Comparison of ENCODE assay signal across 35 cellular contexts in the genomic region with DNA sequence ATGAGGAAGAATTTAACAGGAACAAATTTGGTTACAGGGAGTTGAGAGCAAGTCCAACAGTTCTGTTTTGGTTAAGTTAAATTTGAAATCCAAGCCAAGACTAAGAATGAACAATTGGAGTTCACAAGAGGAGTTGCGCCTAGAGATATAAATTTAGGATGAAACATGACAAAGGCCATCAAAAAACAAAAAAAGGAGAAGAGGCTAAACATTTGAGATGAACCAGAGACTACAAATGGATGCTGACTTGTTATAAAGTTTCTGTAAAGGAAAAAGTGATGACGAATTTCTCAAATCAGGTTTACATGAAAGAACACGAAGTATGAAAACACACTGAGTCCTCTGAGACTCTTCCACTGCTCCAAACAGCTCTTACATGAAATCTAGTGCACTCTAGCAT.
"Had no signal": no experiment of that assay in that cellular context is flagged by ENCODE, and none has a peak within 500 bp of the region (broad histone marks: within the 10 kb centered on the region; RNA-seq: fewer than 3 reads in every experiment).

No MANE protein-coding gene starts in this region.

- H3K27ac Mint-ChIP-seq: activated CD4-positive, alpha-beta memory T cell treated with anti-CD3 and anti-CD28 coated beads, Interleukin-2, amount 10 ng/mL, durations not matched to agents 7 days and 5 days; activated CD4-positive, alpha-beta T cell treated with anti-CD3 and anti-CD28 coated beads for 36 hours; activated CD4-positive, alpha-beta T cell treated with anti-CD3 and anti-CD28 coated beads, Interleukin-2, amount 10 ng/mL, durations not matched to agents 7 days and 5 days; activated CD8-positive, alpha-beta memory T cell treated with anti-CD3 and anti-CD28 coated beads, Interleukin-2, amount 10 ng/mL, durations not matched to agents 7 days and 5 days; activated CD8-positive, alpha-beta T cell treated with anti-CD3 and anti-CD28 coated beads, Interleukin-2, amount 10 ng/mL, durations not matched to agents 7 days and 5 days; activated naive CD4-positive, alpha-beta T cell treated with anti-CD3 and anti-CD28 coated beads, Interleukin-2, amount 10 ng/mL, durations not matched to agents 7 days and 5 days; activated naive CD4-positive, alpha-beta T cell treated with anti-CD3 and anti-CD28 coated beads, Interleukin-2, amount 50 U/mL, for 24 hours; activated naive CD8-positive, alpha-beta T cell; activated naive CD8-positive, alpha-beta T cell treated with anti-CD3 and anti-CD28 coated beads, Interleukin-2, amount 10 ng/mL, durations not matched to agents 7 days and 5 days; activated naive CD8-positive, alpha-beta T cell treated with anti-CD3 and anti-CD28 coated beads, Interleukin-2, amount 50 U/mL, for 24 hours; activated T-cell treated with anti-CD3 and anti-CD28 coated beads, Interleukin-2, amount 50 U/mL, for 24 hours; activated T-helper 2 cell treated with anti-CD3 and anti-CD28 coated beads, Interferon-gamma antibody, Interleukin-2, Interleukin-4, amounts not matched to agents 10 μg/mL and 5 μg/mL and 100 μg/mL, durations not matched to agents 14 hours and 24 hours and 36 hours; brain; T-cell; T-helper 17 cell had no signal

- H3K9me3 ChIP-seq: ascending aorta had no signal

- H3K27ac ChIP-seq: ascending aorta, cardiac muscle cell, VCaP had no signal

- H3K4me1 ChIP-seq: ascending aorta had no signal

- H3K27me3 Mint-ChIP-seq: activated CD4-positive, alpha-beta memory T cell treated with anti-CD3 and anti-CD28 coated beads, Interleukin-2, amount 10 ng/mL, durations not matched to agents 7 days and 5 days; activated CD4-positive, alpha-beta T cell treated with anti-CD3 and anti-CD28 coated beads for 36 hours; activated CD4-positive, alpha-beta T cell treated with anti-CD3 and anti-CD28 coated beads, Interleukin-2, amount 10 ng/mL, durations not matched to agents 7 days and 5 days; activated CD8-positive, alpha-beta memory T cell treated with anti-CD3 and anti-CD28 coated beads, Interleukin-2, amount 10 ng/mL, durations not matched to agents 7 days and 5 days; activated naive CD4-positive, alpha-beta T cell treated with anti-CD3 and anti-CD28 coated beads, Interleukin-2, amount 10 ng/mL, durations not matched to agents 7 days and 5 days; activated naive CD4-positive, alpha-beta T cell treated with anti-CD3 and anti-CD28 coated beads, Interleukin-2, amount 50 U/mL, for 24 hours; activated naive CD8-positive, alpha-beta T cell; activated naive CD8-positive, alpha-beta T cell treated with anti-CD3 and anti-CD28 coated beads, Interleukin-2, amount 10 ng/mL, durations not matched to agents 7 days and 5 days; activated naive CD8-positive, alpha-beta T cell treated with anti-CD3 and anti-CD28 coated beads, Interleukin-2, amount 50 U/mL, for 24 hours; activated T-cell treated with anti-CD3 and anti-CD28 coated beads, Interleukin-2, amount 50 U/mL, for 24 hours; central memory CD8-positive, alpha-beta T cell; T-cell; T-helper 17 cell had no signal

- DNase-seq: activated CD4-positive, alpha-beta memory T cell treated with anti-CD3 and anti-CD28 coated beads, Interleukin-2, amount 10 ng/mL, durations not matched to agents 7 days and 5 days; activated CD4-positive, alpha-beta T cell treated with anti-CD3 and anti-CD28 coated beads for 1 hour; activated CD4-positive, alpha-beta T cell treated with anti-CD3 and anti-CD28 coated beads for 36 hours; activated CD4-positive, alpha-beta T cell treated with anti-CD3 and anti-CD28 coated beads for 48 hours; activated CD4-positive, alpha-beta T cell treated with anti-CD3 and anti-CD28 coated beads, Interleukin-2, amount 10 ng/mL, durations not matched to agents 7 days and 5 days; activated CD4-positive, alpha-beta T cell treated with anti-CD3 and anti-CD28 coated beads, Interleukin-2, amount 50 U/mL, for 48 hours; activated CD4-positive, CD25-positive, alpha-beta regulatory T cell; activated CD8-positive, alpha-beta memory T cell treated with anti-CD3 and anti-CD28 coated beads for 24 hours; activated CD8-positive, alpha-beta memory T cell treated with anti-CD3 and anti-CD28 coated beads, Interleukin-2, amount 10 ng/mL, durations not matched to agents 7 days and 5 days; activated CD8-positive, alpha-beta memory T cell treated with anti-CD3 and anti-CD28 coated beads, Interleukin-2, amount 50 U/mL, for 48 hours; activated CD8-positive, alpha-beta T cell treated with anti-CD3 and anti-CD28 coated beads, Interleukin-2, amount 10 ng/mL, durations not matched to agents 7 days and 5 days; activated effector memory CD4-positive, alpha-beta T cell treated with Interleukin-2 at 50 U/mL for 16 hours; activated gamma-delta T cell; activated naive CD4-positive, alpha-beta T cell treated with anti-CD3 and anti-CD28 coated beads, Interleukin-2, amount 10 ng/mL, durations not matched to agents 7 days and 5 days; activated naive CD4-positive, alpha-beta T cell treated with Interleukin-2 at 50 U/mL for 16 hours; activated naive CD8-positive, alpha-beta T cell treated with anti-CD3 and anti-CD28 coated beads, Interleukin-2, amount 10 ng/mL, durations not matched to agents 7 days and 5 days; activated naive CD8-positive, alpha-beta T cell treated with anti-CD3 and anti-CD28 coated beads, Interleukin-2, amount 50 U/mL, for 24 hours; activated T-cell treated with anti-CD3 and anti-CD28 coated beads, Interleukin-2, amount 50 U/mL, for 24 hours; activated T-cell treated with anti-CD3 and anti-CD28 coated beads, Interleukin-2, amount 50 U/mL, for 48 hours; amygdala; anterior cingulate cortex; caudate nucleus; cerebellar nuclear complex; T-cell; T-helper 17 cell; T1000 had no signal

- H3K36me3 ChIP-seq: ascending aorta, cardiac muscle cell had no signal

- H3K4me3 ChIP-seq: ascending aorta, cardiac muscle cell had no signal

- H3K9me3 Mint-ChIP-seq: activated CD4-positive, alpha-beta memory T cell treated with anti-CD3 and anti-CD28 coated beads, Interleukin-2, amount 10 ng/mL, durations not matched to agents 7 days and 5 days; activated CD4-positive, alpha-beta T cell treated with anti-CD3 and anti-CD28 coated beads, Interleukin-2, amount 10 ng/mL, durations not matched to agents 7 days and 5 days; activated naive CD4-positive, alpha-beta T cell treated with anti-CD3 and anti-CD28 coated beads, Interleukin-2, amount 10 ng/mL, durations not matched to agents 7 days and 5 days; activated naive CD4-positive, alpha-beta T cell treated with anti-CD3 and anti-CD28 coated beads, Interleukin-2, amount 50 U/mL, for 24 hours; activated naive CD8-positive, alpha-beta T cell treated with anti-CD3 and anti-CD28 coated beads, Interleukin-2, amount 10 ng/mL, durations not matched to agents 7 days and 5 days; activated naive CD8-positive, alpha-beta T cell treated with anti-CD3 and anti-CD28 coated beads, Interleukin-2, amount 50 U/mL, for 24 hours; activated T-cell treated with anti-CD3 and anti-CD28 coated beads, Interleukin-2, amount 50 U/mL, for 24 hours; activated T-helper 2 cell treated with anti-CD3 and anti-CD28 coated beads, Interferon-gamma antibody, Interleukin-2, Interleukin-4, amounts not matched to agents 10 μg/mL and 5 μg/mL and 100 μg/mL, durations not matched to agents 14 hours and 24 hours and 36 hours; brain; central memory CD8-positive, alpha-beta T cell; T-cell had no signal

- H3K36me3 Mint-ChIP-seq: activated CD8-positive, alpha-beta memory T cell treated with anti-CD3 and anti-CD28 coated beads, Interleukin-2, amount 10 ng/mL, durations not matched to agents 7 days and 5 days; activated naive CD4-positive, alpha-beta T cell treated with anti-CD3 and anti-CD28 coated beads, Interleukin-2, amount 10 ng/mL, durations not matched to agents 7 days and 5 days had no signal

- ATAC-seq: activated CD4-positive, alpha-beta T cell treated with anti-CD3 and anti-CD28 coated beads for 36 hours; activated CD4-positive, CD25-positive, alpha-beta regulatory T cell treated with anti-CD3 and anti-CD28 coated beads, Interleukin-2, amount 50 U/mL, for 24 hours; activated CD8-positive, alpha-beta memory T cell treated with anti-CD3 and anti-CD28 coated beads, Interleukin-2, amount 10 ng/mL, durations not matched to agents 7 days and 5 days; activated CD8-positive, alpha-beta T cell treated with anti-CD3 and anti-CD28 coated beads, Interleukin-2, amount 10 ng/mL, durations not matched to agents 7 days and 5 days; activated naive CD8-positive, alpha-beta T cell treated with anti-CD3 and anti-CD28 coated beads, Interleukin-2, amount 50 U/mL, for 24 hours; T-cell; T-helper 17 cell had no signal

- H3K27me3 ChIP-seq: ascending aorta, cardiac muscle cell had no signal

- H3K4me3 Mint-ChIP-seq: activated CD4-positive, alpha-beta memory T cell treated with anti-CD3 and anti-CD28 coated beads, Interleukin-2, amount 10 ng/mL, durations not matched to agents 7 days and 5 days; activated CD4-positive, alpha-beta T cell treated with anti-CD3 and anti-CD28 coated beads for 36 hours; activated CD4-positive, alpha-beta T cell treated with anti-CD3 and anti-CD28 coated beads, Interleukin-2, amount 10 ng/mL, durations not matched to agents 7 days and 5 days; activated CD8-positive, alpha-beta memory T cell treated with anti-CD3 and anti-CD28 coated beads, Interleukin-2, amount 10 ng/mL, durations not matched to agents 7 days and 5 days; activated CD8-positive, alpha-beta T cell treated with anti-CD3 and anti-CD28 coated beads, Interleukin-2, amount 10 ng/mL, durations not matched to agents 7 days and 5 days; activated naive CD4-positive, alpha-beta T cell treated with anti-CD3 and anti-CD28 coated beads, Interleukin-2, amount 10 ng/mL, durations not matched to agents 7 days and 5 days; activated naive CD4-positive, alpha-beta T cell treated with anti-CD3 and anti-CD28 coated beads, Interleukin-2, amount 50 U/mL, for 24 hours; activated naive CD8-positive, alpha-beta T cell; activated naive CD8-positive, alpha-beta T cell treated with anti-CD3 and anti-CD28 coated beads, Interleukin-2, amount 10 ng/mL, durations not matched to agents 7 days and 5 days; activated naive CD8-positive, alpha-beta T cell treated with anti-CD3 and anti-CD28 coated beads, Interleukin-2, amount 50 U/mL, for 24 hours; activated T-cell treated with anti-CD3 and anti-CD28 coated beads, Interleukin-2, amount 50 U/mL, for 24 hours; brain; central memory CD8-positive, alpha-beta T cell; T-cell; T-helper 17 cell had no signal

- H3K4me1 Mint-ChIP-seq: activated CD4-positive, alpha-beta memory T cell treated with anti-CD3 and anti-CD28 coated beads, Interleukin-2, amount 10 ng/mL, durations not matched to agents 7 days and 5 days; activated CD4-positive, alpha-beta T cell treated with anti-CD3 and anti-CD28 coated beads for 36 hours; activated CD4-positive, alpha-beta T cell treated with anti-CD3 and anti-CD28 coated beads, Interleukin-2, amount 10 ng/mL, durations not matched to agents 7 days and 5 days; activated CD8-positive, alpha-beta memory T cell treated with anti-CD3 and anti-CD28 coated beads, Interleukin-2, amount 10 ng/mL, durations not matched to agents 7 days and 5 days; activated naive CD4-positive, alpha-beta T cell treated with anti-CD3 and anti-CD28 coated beads, Interleukin-2, amount 10 ng/mL, durations not matched to agents 7 days and 5 days; activated naive CD4-positive, alpha-beta T cell treated with anti-CD3 and anti-CD28 coated beads, Interleukin-2, amount 50 U/mL, for 24 hours; activated naive CD8-positive, alpha-beta T cell treated with anti-CD3 and anti-CD28 coated beads, Interleukin-2, amount 10 ng/mL, durations not matched to agents 7 days and 5 days; activated naive CD8-positive, alpha-beta T cell treated with anti-CD3 and anti-CD28 coated beads, Interleukin-2, amount 50 U/mL, for 24 hours; brain; central memory CD8-positive, alpha-beta T cell; T-cell; T-helper 17 cell had no signal
